ENCODE assay signal across 1 cellular context in genomic region chr10:122014652-122015248, GRCh38.
TF ChIP-seq lines count a peak whose summit lies in the region.

No MANE protein-coding gene starts in this region.

TF ChIP-seq in IMR-90, 13 proteins besides CTCF, POLR2A, EP300 and RAD21:
- TF ChIP-seq CHD1 (IDR thresholded peaks at IDR 0.05; ENCODE audit: low read depth, low read length) = no peak
- no peak for TF ChIP-seq RFX5 (IDR thresholded peaks at IDR 0.05; ENCODE audit: low read depth, low read length)
- no peak for TF ChIP-seq RCOR1 (IDR thresholded peaks at IDR 0.05; ENCODE audit: insufficient replicate concordance, low read length)
- TF ChIP-seq MAZ (IDR thresholded peaks at IDR 0.05; ENCODE audit: borderline replicate concordance, low read depth, low read length) = no peak
- TF ChIP-seq CEBPB (IDR thresholded peaks at IDR 0.05; ENCODE audit: low read depth, low read length) = no peak
- TF ChIP-seq MAFK (IDR thresholded peaks at IDR 0.05; ENCODE audit: low read depth, low read length) = no peak
- TF ChIP-seq NFE2L2 (IDR thresholded peaks at IDR 0.05; ENCODE audit: low read depth, low read length) = no peak
